ENCODE assay signal across 9 cellular contexts in the genomic region with DNA sequence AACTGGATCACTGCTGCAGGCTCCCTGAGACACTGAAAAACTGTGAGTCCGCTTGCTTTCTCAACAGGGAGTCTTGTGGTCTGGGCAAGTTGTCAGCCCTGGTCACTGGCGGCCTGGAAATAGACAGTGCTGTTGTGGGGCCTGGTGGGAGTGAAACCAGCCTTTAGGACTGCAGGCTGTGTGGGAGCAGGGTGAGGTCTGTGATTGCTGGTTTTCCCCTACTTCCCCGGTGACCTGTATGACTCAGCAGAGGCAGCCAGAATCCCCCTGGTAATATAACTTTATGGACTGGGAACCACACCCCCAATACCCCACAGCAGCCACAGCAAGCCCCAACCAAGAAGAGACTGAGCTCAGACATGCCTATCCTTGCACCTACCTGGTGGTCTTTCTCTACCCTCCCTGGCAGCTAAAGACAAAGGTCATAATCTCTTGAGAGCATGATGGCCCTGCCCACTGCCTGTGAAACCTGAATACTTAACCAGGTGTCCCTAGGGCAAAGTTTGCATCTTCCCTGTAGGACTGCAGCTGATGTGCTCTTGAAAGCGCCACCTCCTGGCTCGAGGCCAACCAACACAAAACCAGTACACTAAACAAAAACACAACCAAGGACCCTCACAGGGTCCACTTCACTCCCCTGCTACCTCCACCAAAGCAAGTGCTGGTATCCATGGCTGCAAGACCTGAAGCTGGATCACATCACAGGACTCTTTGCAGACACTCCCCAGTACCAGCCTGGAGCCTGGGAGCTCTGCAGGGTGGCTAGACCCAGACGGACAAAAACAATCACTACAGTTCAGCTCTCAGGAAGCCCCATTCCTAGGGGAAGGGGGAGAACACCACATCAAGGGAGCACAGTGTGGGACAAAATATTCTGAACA. TPM values are rescaled to one million over a fixed set of nuclear protein-coding genes. Genes with fewer than 3 reads are reported as not detected.
A peak's percentile ranks its signal among the peaks of the same experiment; 100 is the strongest.
DNase-seq lines count a peak whose midpoint lies in the region; ATAC-seq and TF ChIP-seq lines count a peak whose summit lies in the region.
"Had no signal": no experiment of that assay in that cellular context is flagged by ENCODE, and none has a peak within 500 bp of the region (broad histone marks: within the 10 kb centered on the region; RNA-seq: fewer than 3 reads in every experiment).

No MANE protein-coding gene starts in this region.

- intact Hi-C loops in PC-9 (cut with micrococcal nuclease; ENCODE audit: unreplicated experiment) (no loop called here), prostate gland (cut with DNase I) (no loop called here)

- H3F3A ChIP-seq in PC-9 (ENCODE audit: insufficient read depth, low read depth), result no peaks in the 10 kb centered on the region

- POLR2A ChIA-PET in PC-9 (lab: Charles Lee; ENCODE audit: unreplicated experiment), result no interaction called here

- TF ChIP-seq CTCF in DND-41 (IDR thresholded peaks at IDR 0.05; ENCODE audit: borderline replicate concordance, extremely low read depth, low read length, poor library complexity, severe bottlenecking) (peak; percentile 39), PC-9 (conservative IDR thresholded peaks at IDR 0.05) (no peak), prostate gland (IDR thresholded peaks at IDR 0.05) (no peak)

- CTCF ChIA-PET in PC-9 (lab: Charles Lee), result interaction anchor here (0.6 kb wide), 2 partner anchors 288 to 537 kb away, joined by 4 to 5 read pairs; no protein-coding TSS in a partner anchor

- no peak for TF ChIP-seq POLR2A in prostate gland (IDR thresholded peaks at IDR 0.05)

- H3K4me3 ChIP-seq in DND-41 (ENCODE audit: low read depth in 1 of 2, low read length in 2 of 2) (no peak overlapping the region), PC-9 (no peak overlapping the region), mesodermal cell (ENCODE audit: extremely low read depth, insufficient read depth, low read length, poor library complexity, severe bottlenecking) (no peak overlapping the region), prostate gland (no peak overlapping the region)

- no peak for DNase-seq in DND-41
- peak in 1 of 2 experiments; percentile 17 for DNase-seq in PC-9
- no peak for DNase-seq in retina
- no peak for DNase-seq in prostate gland (ENCODE audit: low spot score)
- no peak for DNase-seq in SW 1271 (lab: John Stamatoyannopoulos, UW)

- ATAC-seq in DND-41 (ENCODE audit: insufficient read depth, low read depth) (0 out of 3 replicates have a peak, but pooled peaks have one; percentile 7), GM19324 (IDR thresholded peaks at IDR 0.05; ENCODE audit: low FRiP score, unreplicated experiment) (peak; percentile 95), HG03135 (IDR thresholded peaks at IDR 0.05; ENCODE audit: unreplicated experiment) (peak; percentile 97)

- 46 to 61% methylated on average over 2 to 4 of the region's 6 CpGs for WGBS in mesodermal cell (ENCODE audit: insufficient coverage in 2 of 2), 2 experiments
- 45% methylated on average over 6 of the region's 6 CpGs for WGBS in prostate gland

- no peak overlapping the region for H3K9ac ChIP-seq in DND-41 (ENCODE audit: low read depth, low read length)

- H4K20me1 ChIP-seq in DND-41 (ENCODE audit: insufficient read depth, low read length) (no peaks in the 10 kb centered on the region), PC-9 (ENCODE audit: insufficient read depth) (no peaks in the 10 kb centered on the region)

- H3K27me3 ChIP-seq in DND-41 (ENCODE audit: insufficient read depth, low read length, poor library complexity) (no peaks in the 10 kb centered on the region), PC-9 (ENCODE audit: insufficient read depth, low read depth) (no peaks in the 10 kb centered on the region), prostate gland (replicated peaks; ENCODE audit: insufficient read depth) (no peaks in the 10 kb centered on the region)

- BruUV-seq in PC-9 (replicated peaks; lab: Mats Ljungman, UMichigan), result no TSS peak

- H3K9me3 ChIP-seq in DND-41 (ENCODE audit: insufficient read depth, low read length, severe bottlenecking) (no peaks in the 10 kb centered on the region), PC-9 (ENCODE audit: insufficient read depth, low read depth) (no peaks in the 10 kb centered on the region), mesodermal cell (ENCODE audit: control insufficient read depth, low read length) (no peaks in the 10 kb centered on the region), prostate gland (no peaks in the 10 kb centered on the region)

- H3K36me3 ChIP-seq in DND-41 (ENCODE audit: insufficient read depth, low read length) (no peaks in the 10 kb centered on the region), PC-9 (ENCODE audit: low read depth) (no peaks in the 10 kb centered on the region), mesodermal cell (ENCODE audit: control insufficient read depth, insufficient read depth, low read length) (no peaks in the 10 kb centered on the region), prostate gland (no peaks in the 10 kb centered on the region)

- H3K27ac ChIP-seq in DND-41 (ENCODE audit: low read length) (no peak overlapping the region), PC-9 (peak overlapping the region; percentile 33; the same call in 1 of the 2 replicates), mesodermal cell (ENCODE audit: low read depth, low read length, severe bottlenecking) (peak overlapping the region; percentile 10), prostate gland (no peak overlapping the region)
- H3K27ac ChIP-seq: HL-60 had no signal

- H3K9me2 ChIP-seq in PC-9 (ENCODE audit: insufficient read depth), result no peaks in the 10 kb centered on the region; the same call in 1 of the 2 replicates

- H3K4me2 ChIP-seq in DND-41 (ENCODE audit: insufficient read depth, low read length) (no peak overlapping the region), PC-9 (peak overlapping the region; percentile 27)

- no peak overlapping the region for H2AFZ ChIP-seq in DND-41 (ENCODE audit: low read depth, low read length)
- H2AFZ ChIP-seq in PC-9, result peak overlapping the region; percentile 72

- H3K4me1 ChIP-seq in DND-41 (ENCODE audit: insufficient read depth, low read length), result no peaks in the 10 kb centered on the region
- H3K4me1 ChIP-seq in PC-9 (replicated peaks; ENCODE audit: insufficient read depth), result no peaks in the 10 kb centered on the region; the same call in 1 of the 2 replicates
- H3K4me1 ChIP-seq in mesodermal cell (ENCODE audit: control insufficient read depth, insufficient read depth, low read length, poor library complexity, severe bottlenecking), result peaks cover 2% of the 10 kb centered on the region
- H3K4me1 ChIP-seq in prostate gland (replicated peaks), result no peaks in the 10 kb centered on the region

- no peaks in the 10 kb centered on the region for H3K79me2 ChIP-seq in DND-41 (ENCODE audit: insufficient read depth, low read length)
- no peaks in the 10 kb centered on the region for H3K79me2 ChIP-seq in PC-9 (ENCODE audit: low read depth)

RNA-seq across cellular contexts. Expression of gene ADAM22, which starts 7.2 kb away (rescaled TPM):
- total RNA-seq in PC-9 (2021) (13.0 and 14.0 TPM in 2 replicates), prostate gland (1 to 10 TPM; 8.4 to 8.5 TPM)
- polyA plus RNA-seq in mesodermal cell (2013, experiment 1 of 2), result 4.3 TPM
- polyA plus RNA-seq in mesodermal cell (2013, experiment 2 of 2), result 2.9 TPM

RNA-seq across cellular contexts. Expression of gene DBF4, which starts 50.5 kb away (rescaled TPM):
- total RNA-seq in PC-9 (2021) (47.9 and 52.7 TPM in 2 replicates), prostate gland (10 to 100 TPM; 11.0 to 24.9 TPM)
- 45.8 TPM for polyA plus RNA-seq in mesodermal cell (2013, experiment 1 of 2)
- polyA plus RNA-seq in mesodermal cell (2013, experiment 2 of 2), result 46.7 TPM

RNA-seq across cellular contexts. Expression of gene SLC25A40, which starts 50.7 kb away (rescaled TPM):
- total RNA-seq in PC-9 (2021), result 33.5 and 47.7 TPM in 2 replicates
- polyA plus RNA-seq in mesodermal cell (2013, experiment 1 of 2), result 17.2 TPM
- polyA plus RNA-seq in mesodermal cell (2013, experiment 2 of 2), result 13.1 TPM
- total RNA-seq in prostate gland, result 10 to 100 TPM; 19.5 to 33.9 TPM

Comparison
In these comparisons a context has a peak if more than half of its experiments do, and no peak if none do; other contexts are left out.
1. ATAC-seq: peak in every context shown above with its lines; median percentile 97 in HG03135; 95 in GM19324; 7 in DND-41.
2. H3K27ac ChIP-seq: peak in PC-9 (single experiment) and mesodermal cell (single experiment); none in DND-41 (single experiment) and prostate gland (0 of 2).